In genomic region chr11:47510231-47510630, GRCh38 we compare ENCODE assay signal across 9 cellular contexts. TPM values are rescaled to one million over a fixed set of nuclear protein-coding genes. Genes with fewer than 3 reads are reported as not detected.
A peak's percentile ranks its signal among the peaks of the same experiment; 100 is the strongest.
DNase-seq lines count a peak whose midpoint lies in the region; ATAC-seq and TF ChIP-seq lines count a peak whose summit lies in the region.
"Had no signal": no experiment of that assay in that cellular context is flagged by ENCODE, and none has a peak within 500 bp of the region (broad histone marks: within the 10 kb centered on the region; RNA-seq: fewer than 3 reads in every experiment).

No MANE protein-coding gene starts in this region.

- H3K4me1 Mint-ChIP-seq in activated naive CD4-positive, alpha-beta T cell treated with anti-CD3 and anti-CD28 coated beads for 36 hours (ENCODE audit: low read depth) = peaks cover 90% of the 10 kb centered on the region
- H3K4me1 Mint-ChIP-seq in activated CD4-positive, alpha-beta memory T cell treated with anti-CD3 and anti-CD28 coated beads for 36 hours (ENCODE audit: low read depth) = peaks cover 84% of the 10 kb centered on the region

- TF ChIP-seq CTCF in stomach (IDR thresholded peaks at IDR 0.05) (no peak), ovary (IDR thresholded peaks at IDR 0.05) (no peak), left lung (IDR thresholded peaks at IDR 0.05) (no peak)

- intact Hi-C loops in activated naive CD4-positive, alpha-beta T cell treated with anti-CD3 and anti-CD28 coated beads for 36 hours (cut with micrococcal nuclease) = loop anchor here (1.0 to 2.0 kb wide), 3 partner anchors 15 to 43 kb away; partner anchors contain the start of gene CELF1
- intact Hi-C loops in activated CD4-positive, alpha-beta memory T cell treated with anti-CD3 and anti-CD28 coated beads for 36 hours (cut with micrococcal nuclease) = loop anchor here (1.0 to 10.0 kb wide), 3 partner anchors 15 to 495 kb away; no protein-coding TSS in a partner anchor
- intact Hi-C loops in stomach (cut with DNase I; ENCODE audit: low total_unique reads) (no loop called here), ovary (cut with DNase I) (loop anchor here in 1 of 4 donors (10.0 kb wide), 1 partner anchor 45 kb away; no protein-coding TSS in a partner anchor), left lung (cut with DNase I) (no loop called here)

- H3K27me3 Mint-ChIP-seq in activated naive CD4-positive, alpha-beta T cell treated with anti-CD3 and anti-CD28 coated beads for 36 hours (ENCODE audit: low read depth) = no peaks in the 10 kb centered on the region
- H3K27me3 Mint-ChIP-seq in activated CD4-positive, alpha-beta memory T cell treated with anti-CD3 and anti-CD28 coated beads for 36 hours = no peaks in the 10 kb centered on the region

- H3K27ac ChIP-seq in stomach (peak overlapping the region in 4 of 5 donors; percentile 68 to 90 (median 76)), ovary (no peak overlapping the region), left lung (peak overlapping the region in 1 of 2 donors; percentile 43)

- no peaks in the 10 kb centered on the region for H3K27me3 ChIP-seq in stomach
- no peaks in the 10 kb centered on the region for H3K27me3 ChIP-seq in ovary
- H3K27me3 ChIP-seq in left lung = no peaks in the 10 kb centered on the region

- H3K4me1 ChIP-seq in stomach (peaks cover 54 to 96% (median 80%) of the 10 kb centered on the region in 4 donors), ovary (ENCODE audit: insufficient read depth) (peaks cover 11% of the 10 kb centered on the region), left lung (peaks cover 28 to 98% of the 10 kb centered on the region in 2 donors)

- CTCF ChIA-PET in activated naive CD4-positive, alpha-beta T cell treated with anti-CD3 and anti-CD28 coated beads for 36 hours (lab: Charles Lee) = interaction anchor here (0.6 to 1.5 kb wide), 10 partner anchors 24 to 342 kb away, joined by 3 to 5 read pairs (median 3); no protein-coding TSS in a partner anchor
- CTCF ChIA-PET in activated CD4-positive, alpha-beta memory T cell treated with anti-CD3 and anti-CD28 coated beads for 36 hours (lab: Charles Lee) = interaction anchor here (0.6 to 3.3 kb wide), 4 partner anchors 21 to 956 kb away, joined by 3 to 20 read pairs (median 4); partner anchors contain the start of gene CELF1

- 87 to 93% (median 92%) methylated on average over 7 of the region's 7 CpGs for WGBS in stomach, 5 donors
- 91 to 94% (median 93%) methylated on average over 7 of the region's 7 CpGs for WGBS in ovary, 3 donors

- no peaks in the 10 kb centered on the region for H3K36me3 ChIP-seq in stomach
- no peaks in the 10 kb centered on the region for H3K36me3 ChIP-seq in ovary
- H3K36me3 ChIP-seq in left lung = peaks cover 0 to 3% of the 10 kb centered on the region in 2 donors

- H3K4me3 Mint-ChIP-seq in activated naive CD4-positive, alpha-beta T cell treated with anti-CD3 and anti-CD28 coated beads for 36 hours = no peak overlapping the region
- no peak overlapping the region for H3K4me3 Mint-ChIP-seq in activated CD4-positive, alpha-beta memory T cell treated with anti-CD3 and anti-CD28 coated beads for 36 hours

- DNase-seq in activated naive CD4-positive, alpha-beta T cell treated with anti-CD3 and anti-CD28 coated beads for 36 hours = peak; percentile 54
- no peak for DNase-seq in activated naive CD4-positive, alpha-beta T cell treated with anti-CD3 and anti-CD28 coated beads, Interleukin-2, amount 50 U/mL, for 16 hours
- DNase-seq in activated CD4-positive, alpha-beta memory T cell treated with anti-CD3 and anti-CD28 coated beads for 36 hours = peak; percentile 55
- DNase-seq in kidney tubule cell (ENCODE audit: low spot score) = peak; percentile 54
- no peak for DNase-seq in stomach
- no peak for DNase-seq in NCI-H1694 treated with DMSO at 0.1 percent for 48 hours (lab: John Stamatoyannopoulos, UW)
- no peak for DNase-seq in ovary
- DNase-seq in left lung = no peak
- DNase-seq: NCI-H187 had no signal

- peak overlapping the region; percentile 73 for H3K27ac Mint-ChIP-seq in activated naive CD4-positive, alpha-beta T cell treated with anti-CD3 and anti-CD28 coated beads for 36 hours
- peak overlapping the region; percentile 94 for H3K27ac Mint-ChIP-seq in activated CD4-positive, alpha-beta memory T cell treated with anti-CD3 and anti-CD28 coated beads for 36 hours

- TF ChIP-seq POLR2A in stomach (IDR thresholded peaks at IDR 0.05) (no peak), ovary (IDR thresholded peaks at IDR 0.05) (no peak)

- ATAC-seq in left lung = no peak

- peaks cover 14% of the 10 kb centered on the region for H3K36me3 Mint-ChIP-seq in activated naive CD4-positive, alpha-beta T cell treated with anti-CD3 and anti-CD28 coated beads for 36 hours (ENCODE audit: low read depth)
- no peaks in the 10 kb centered on the region for H3K36me3 Mint-ChIP-seq in activated CD4-positive, alpha-beta memory T cell treated with anti-CD3 and anti-CD28 coated beads for 36 hours

- H3K9me3 Mint-ChIP-seq in activated naive CD4-positive, alpha-beta T cell treated with anti-CD3 and anti-CD28 coated beads for 36 hours = no peaks in the 10 kb centered on the region
- H3K9me3 Mint-ChIP-seq in activated CD4-positive, alpha-beta memory T cell treated with anti-CD3 and anti-CD28 coated beads for 36 hours = no peaks in the 10 kb centered on the region

- POLR2A ChIA-PET in activated CD4-positive, alpha-beta memory T cell treated with anti-CD3 and anti-CD28 coated beads for 36 hours (lab: Charles Lee) = interaction anchor here (0.6 to 2.7 kb wide), 4 partner anchors 31 to 245 kb away, joined by 4 to 17 read pairs (median 4); no protein-coding TSS in a partner anchor

- H3K9me3 ChIP-seq in stomach = no peaks in the 10 kb centered on the region
- no peaks in the 10 kb centered on the region for H3K9me3 ChIP-seq in ovary
- H3K9me3 ChIP-seq in left lung = no peaks in the 10 kb centered on the region

- H3K4me3 ChIP-seq in stomach = no peak overlapping the region
- no peak overlapping the region for H3K4me3 ChIP-seq in ovary
- no peak overlapping the region for H3K4me3 ChIP-seq in left lung

- no peak for TF ChIP-seq EP300 in stomach (IDR thresholded peaks at IDR 0.05)
- TF ChIP-seq EP300 in ovary (IDR thresholded peaks at IDR 0.05) = no peak

RNA-seq across cellular contexts. Expression of gene CELF1, which starts 42.7 kb away (rescaled TPM):
- total RNA-seq in activated naive CD4-positive, alpha-beta T cell treated with anti-CD3 and anti-CD28 coated beads for 36 hours = 100 to 1,000 TPM; 104 to 105 TPM
- 100 to 1,000 TPM; 103 to 115 TPM for total RNA-seq in activated CD4-positive, alpha-beta memory T cell treated with anti-CD3 and anti-CD28 coated beads for 36 hours
- total RNA-seq in stomach (100 to 1,000 TPM in 2 of 5 donors, 10 to 100 TPM in 3; 39.7 to 206 (median 95.2) TPM), ovary (100 to 1,000 TPM in 1 of 7 donors, 10 to 100 TPM in 6; 64.0 to 109 (median 74.9) TPM), left lung (100 to 1,000 TPM in 1 of 2 donors, 10 to 100 TPM in 1; 76.8 to 107 TPM)
- polyA plus RNA-seq in stomach (10 to 100 TPM; 12.7 to 18.5 (median 17.7) TPM), ovary (10 to 100 TPM; 25.0 to 48.3 TPM)

RNA-seq across cellular contexts. Expression of gene PTPMT1, which starts 55.2 kb away (rescaled TPM):
- total RNA-seq in activated naive CD4-positive, alpha-beta T cell treated with anti-CD3 and anti-CD28 coated beads for 36 hours = 10 to 100 TPM; 46.9 to 49.2 TPM
- 10 to 100 TPM; 45.7 to 47.9 TPM for total RNA-seq in activated CD4-positive, alpha-beta memory T cell treated with anti-CD3 and anti-CD28 coated beads for 36 hours
- total RNA-seq in stomach (100 to 1,000 TPM in 2 of 5 donors, 10 to 100 TPM in 3; 39.5 to 126 (median 80.6) TPM), ovary (100 to 1,000 TPM in 1 of 7 donors, 10 to 100 TPM in 6; 33.8 to 103 (median 36.7) TPM), left lung (10 to 100 TPM; 61.4 to 75.2 TPM)
- polyA plus RNA-seq in stomach (10 to 100 TPM; 36.4 to 62.1 (median 55.2) TPM), ovary (10 to 100 TPM; 51.0 to 60.7 TPM)

Comparison
In these comparisons a context has a peak if more than half of its experiments do, and no peak if none do; other contexts are left out.
1. DNase-seq: peak in activated naive CD4-positive, alpha-beta T cell treated with anti-CD3 and anti-CD28 coated beads for 36 hours (single experiment), activated CD4-positive, alpha-beta memory T cell treated with anti-CD3 and anti-CD28 coated beads for 36 hours (single experiment) and kidney tubule cell (single experiment); none in activated naive CD4-positive, alpha-beta T cell treated with anti-CD3 and anti-CD28 coated beads, Interleukin-2, amount 50 U/mL, for 16 hours (single experiment), stomach (single experiment), NCI-H1694 treated with DMSO at 0.1 percent for 48 hours (single experiment), ovary (0 of 5) and left lung (0 of 2).
2. H3K27ac ChIP-seq: peak in stomach (4 of 5); none in ovary (0 of 2).
3. intact Hi-C loops: an anchor here in activated naive CD4-positive, alpha-beta T cell treated with anti-CD3 and anti-CD28 coated beads for 36 hours (1.0 to 2.0 kb wide) and activated CD4-positive, alpha-beta memory T cell treated with anti-CD3 and anti-CD28 coated beads for 36 hours (1.0 to 10.0 kb wide); none called in stomach and left lung.